ENCODE assay signal across 32 cellular contexts in genomic region chr12:63869656-63870055, GRCh38. TPM values are rescaled to one million over a fixed set of nuclear protein-coding genes. Genes with fewer than 3 reads are reported as not detected.
A peak's percentile ranks its signal among the peaks of the same experiment; 100 is the strongest.
DNase-seq lines count a peak whose midpoint lies in the region; ATAC-seq, FAIRE-seq and TF ChIP-seq lines count a peak whose summit lies in the region.
"Had no signal": no experiment of that assay in that cellular context is flagged by ENCODE, and none has a peak within 500 bp of the region (broad histone marks: within the 10 kb centered on the region; RNA-seq: fewer than 3 reads in every experiment).

No MANE protein-coding gene starts in this region.

- no peak overlapping the region for H2AFZ ChIP-seq in PC-3 (ENCODE audit: low read length)
- H2AFZ ChIP-seq: hepatocyte had no signal

- no peak for TF ChIP-seq POLR2A in H54 (IDR thresholded peaks at IDR 0.05; ENCODE audit: low read depth, low read length)

- no peaks in the 10 kb centered on the region for H3K36me3 Mint-ChIP-seq in endodermal cell (ENCODE audit: low read depth)
- H3K36me3 Mint-ChIP-seq: activated naive CD8-positive, alpha-beta T cell treated with anti-CD3 and anti-CD28 coated beads, Interleukin-2, amount 10 ng/mL, durations not matched to agents 7 days and 5 days; CD14-positive monocyte; WTC11 had no signal

- POLR2A ChIA-PET in PC-3 (lab: Charles Lee; ENCODE audit: unreplicated experiment) = interaction anchor here (0.6 to 0.7 kb wide), 3 partner anchors 26 to 319 kb away, joined by 3 to 4 read pairs (median 4); no protein-coding TSS in a partner anchor

- DNase-seq in H54 (ENCODE audit: insufficient read length, low spot score) (no peak), PC-3 (peak; percentile 44), endodermal cell (peak; percentile 22), renal cortical epithelial cell (ENCODE audit: low read depth) (peak; percentile 19), nucleus accumbens (lab: John Stamatoyannopoulos, UW) (no peak), COLO668 (lab: John Stamatoyannopoulos, UW; ENCODE audit: unreplicated experiment) (no peak)
- no peak for DNase-seq in activated CD4-positive, alpha-beta T cell treated with anti-CD3 and anti-CD28 coated beads for 4 hours
- no peak for DNase-seq in activated CD4-positive, CD25-positive, alpha-beta regulatory T cell treated with anti-CD3 and anti-CD28 coated beads, Interleukin-2, amount 50 U/mL, for 72 hours
- DNase-seq: activated CD4-positive, alpha-beta T cell treated with anti-CD3 and anti-CD28 coated beads, Interleukin-2, amount 50 U/mL, for 1 hour; activated gamma-delta T cell treated with Interleukin-2 at 50 U/mL for 16 hours; activated naive CD8-positive, alpha-beta T cell treated with anti-CD3 and anti-CD28 coated beads, Interleukin-2, amount 10 ng/mL, durations not matched to agents 7 days and 5 days; activated T-cell treated with anti-CD3 and anti-CD28 coated beads, Interleukin-2, amount 50 U/mL, for 48 hours; central memory CD4-positive, alpha-beta T cell; DMS79 treated with DMSO at 0.1 percent for 48 hours; effector memory CD8-positive, alpha-beta T cell; erythroblast; GOT3; MM.1S; NCI-H2029; NCI-H526; Peyer's patch; retina; SIG-M5; stimulated activated CD4-positive, alpha-beta T cell treated with anti-CD3 and anti-CD28 coated beads, Interleukin-1b, Interleukin-23, amount 100 ng/mL, for 48 hours; stimulated activated naive CD4-positive, alpha-beta T cell treated with Interleukin-2 at 50 U/mL for 16 hours had no signal

- no peak overlapping the region for H3K9ac ChIP-seq in PC-3 (ENCODE audit: low read length)
- no peak overlapping the region for H3K9ac ChIP-seq in endodermal cell (ENCODE audit: extremely low read depth, low read length, poor library complexity, severe bottlenecking)

- no peak for TF ChIP-seq CTCF in PC-3 (conservative IDR thresholded peaks at IDR 0.05; ENCODE audit: low read depth, low read length)
- TF ChIP-seq CTCF in endodermal cell (conservative IDR thresholded peaks at IDR 0.05) = no peak

- H3K4me1 ChIP-seq in PC-3 (ENCODE audit: insufficient read depth, low read length) (peaks cover 16% of the 10 kb centered on the region), endodermal cell (ENCODE audit: control insufficient read depth, insufficient read depth, low read length) (no peaks in the 10 kb centered on the region)
- H3K4me1 ChIP-seq: Peyer's patch had no signal

- no peak overlapping the region for H3K27ac ChIP-seq in PC-3 (ENCODE audit: low read length)
- H3K27ac ChIP-seq in endodermal cell (ENCODE audit: low read depth, low read length) = no peak overlapping the region
- H3K27ac ChIP-seq: hepatocyte, Peyer's patch, suprapubic skin had no signal

- peak; percentile 82 for ATAC-seq in PC-3
- ATAC-seq: effector memory CD8-positive, alpha-beta T cell; K562; WTC11 had no signal

- no peaks in the 10 kb centered on the region for H3K9me3 Mint-ChIP-seq in endodermal cell
- H3K9me3 Mint-ChIP-seq: activated naive CD8-positive, alpha-beta T cell treated with anti-CD3 and anti-CD28 coated beads, Interleukin-2, amount 10 ng/mL, durations not matched to agents 7 days and 5 days; CD14-positive monocyte; effector memory CD8-positive, alpha-beta T cell; nephron; WTC11 had no signal

- H3K79me2 ChIP-seq in PC-3 (ENCODE audit: low read length) = peaks cover 96% of the 10 kb centered on the region

- no peaks in the 10 kb centered on the region for H3K27me3 ChIP-seq in PC-3 (ENCODE audit: low read length)
- H3K27me3 ChIP-seq in endodermal cell (ENCODE audit: control insufficient read depth, insufficient read depth, low read length, poor library complexity, severe bottlenecking) = no peaks in the 10 kb centered on the region
- H3K27me3 ChIP-seq: hepatocyte, Peyer's patch, suprapubic skin had no signal

- no peak overlapping the region for H3K27ac Mint-ChIP-seq in endodermal cell
- H3K27ac Mint-ChIP-seq: activated naive CD8-positive, alpha-beta T cell treated with anti-CD3 and anti-CD28 coated beads, Interleukin-2, amount 10 ng/mL, durations not matched to agents 7 days and 5 days; CD14-positive monocyte; effector memory CD8-positive, alpha-beta T cell; nephron; WTC11 had no signal

- no peaks in the 10 kb centered on the region for H3K9me2 ChIP-seq in PC-3 (replicated peaks; ENCODE audit: low read length)

- H3K4me3 ChIP-seq in PC-3 (ENCODE audit: low read length) (no peak overlapping the region), endodermal cell (ENCODE audit: low read length) (no peak overlapping the region)
- H3K4me3 ChIP-seq: hepatocyte, K562, Peyer's patch, suprapubic skin had no signal

- H3K9me3 ChIP-seq in PC-3 (ENCODE audit: low read length) = no peaks in the 10 kb centered on the region
- H3K9me3 ChIP-seq in endodermal cell (ENCODE audit: control insufficient read depth, low read length) = no peaks in the 10 kb centered on the region
- H3K9me3 ChIP-seq: Peyer's patch, suprapubic skin had no signal

- WGBS in endodermal cell (ENCODE audit: insufficient coverage in 1 of 2, insufficient read length in 1 of 2), 2 experiments = 80 to 86% methylated on average over 1 of the region's 1 CpG

- H4K20me1 ChIP-seq in PC-3 (ENCODE audit: low read length) = no peaks in the 10 kb centered on the region

- BruUV-seq in PC-3 (replicated peaks; lab: Mats Ljungman, UMichigan) = no TSS peak

- H3K4me1 Mint-ChIP-seq in endodermal cell = peaks cover 11% of the 10 kb centered on the region
- H3K4me1 Mint-ChIP-seq: activated naive CD8-positive, alpha-beta T cell treated with anti-CD3 and anti-CD28 coated beads, Interleukin-2, amount 10 ng/mL, durations not matched to agents 7 days and 5 days; CD14-positive monocyte had no signal

- no peaks in the 10 kb centered on the region for H3K27me3 Mint-ChIP-seq in endodermal cell (ENCODE audit: insufficient read depth)

- H3K36me3 ChIP-seq in PC-3 (ENCODE audit: low read depth, low read length) = no peaks in the 10 kb centered on the region; the same call in 1 of the 2 replicates
- H3K36me3 ChIP-seq in endodermal cell (ENCODE audit: control insufficient read depth, insufficient read depth, low read length) = no peaks in the 10 kb centered on the region
- H3K36me3 ChIP-seq: Peyer's patch, suprapubic skin had no signal

- peak; percentile 27 for FAIRE-seq in H54 (lab: Jason Lieb, UNC)
- FAIRE-seq: frontal cortex, K562 had no signal

- peak overlapping the region; percentile 15 for H3K4me2 ChIP-seq in PC-3 (ENCODE audit: low read length)
- H3K4me2 ChIP-seq: hepatocyte had no signal

- no peak overlapping the region for H3K4me3 Mint-ChIP-seq in endodermal cell
- H3K4me3 Mint-ChIP-seq: activated naive CD8-positive, alpha-beta T cell treated with anti-CD3 and anti-CD28 coated beads, Interleukin-2, amount 10 ng/mL, durations not matched to agents 7 days and 5 days; CD14-positive monocyte; effector memory CD8-positive, alpha-beta T cell; nephron; WTC11 had no signal

- H3F3A ChIP-seq in PC-3 (ENCODE audit: low read length, unreplicated experiment) = no peaks in the 10 kb centered on the region

- CTCF ChIA-PET in PC-3 (lab: Charles Lee) = interaction anchor here (0.6 kb wide), 1 partner anchor 64 kb away, joined by 3 read pairs; no protein-coding TSS in a partner anchor

- intact Hi-C loops in PC-3 (cut with micrococcal nuclease) = no loop called here

RNA-seq across cellular contexts. Expression of gene SRGAP1, which starts 25.2 kb away (rescaled TPM):
- 7.5 and 11.0 TPM in 2 replicates for total RNA-seq in PC-3 (2014; rRNA removed)
- 10 to 100 TPM; 10.6 to 13.4 TPM for total RNA-seq in endodermal cell
- polyA plus RNA-seq in endodermal cell (2013, experiment 1 of 2) = 6.4 TPM
- 6.2 TPM for polyA plus RNA-seq in endodermal cell (2013, experiment 2 of 2)
- total RNA-seq in renal cortical epithelial cell = 4.7 and 76.8 TPM in 2 replicates

Comparison
In these comparisons a context has a peak if more than half of its experiments do, and no peak if none do; other contexts are left out.
1. DNase-seq: peak in PC-3 (single experiment), endodermal cell (single experiment) and renal cortical epithelial cell (single experiment); none in H54 (single experiment), activated CD4-positive, alpha-beta T cell treated with anti-CD3 and anti-CD28 coated beads for 4 hours (0 of 2), activated CD4-positive, CD25-positive, alpha-beta regulatory T cell treated with anti-CD3 and anti-CD28 coated beads, Interleukin-2, amount 50 U/mL, for 72 hours (single experiment), nucleus accumbens (0 of 56) and COLO668 (single experiment).